ENCODE assay signal across 8 cellular contexts in genomic region chr9:105447814-105448812, GRCh38. TPM values are rescaled to one million over a fixed set of nuclear protein-coding genes. Genes with fewer than 3 reads are reported as not detected.
DNase-seq lines count a peak whose midpoint lies in the region; ATAC-seq and TF ChIP-seq lines count a peak whose summit lies in the region.

TSS of gene FSD1L (plus strand) at chr9:105448034. CDS start at chr9:105448221, 187 bp downstream.

- TF ChIP-seq CTCF in uterus (IDR thresholded peaks at IDR 0.05) = peak in 2 of 4 experiments; percentile 37 to 47

- ATAC-seq in GM18498 (IDR thresholded peaks at IDR 0.05; ENCODE audit: unreplicated experiment) = peak; percentile 95
- peak; percentile 90 for ATAC-seq in HG02870 (IDR thresholded peaks at IDR 0.05; ENCODE audit: unreplicated experiment)
- peak; percentile 98 to 99 for ATAC-seq in right cardiac atrium

- H3K27ac ChIP-seq in right cardiac atrium (ENCODE audit: low read length) (peak within 1 kb of the TSS; percentile 10), uterus (peak within 1 kb of the TSS; percentile 79)

- H3K4me3 ChIP-seq in right cardiac atrium (ENCODE audit: low read length) = peak within 1 kb of the TSS; percentile 89
- H3K4me3 ChIP-seq in uterus = peak within 1 kb of the TSS; percentile 67 to 79

- peak; percentile 24 to 58 for TF ChIP-seq POLR2A in uterus (IDR thresholded peaks at IDR 0.05)

- DNase-seq in NCI-H1436 treated with DMSO at 0.1 percent for 48 hours (lab: John Stamatoyannopoulos, UW) (peak; percentile 48), T-helper 1 cell (peak; percentile 55 to 88 (median 60)), amygdala (lab: John Stamatoyannopoulos, UW) (peak; percentile 44 to 96 (median 88)), right cardiac atrium (peak; percentile 95 to 98 (median 97)), putamen (ENCODE audit: low spot score) (peak; percentile 94), uterus (peak; percentile 90 to 91)

- H3K27me3 ChIP-seq in right cardiac atrium (ENCODE audit: control insufficient read depth, insufficient read depth) = no peaks in the 10 kb centered on the region
- no peaks in the 10 kb centered on the region for H3K27me3 ChIP-seq in uterus

- H3K4me1 ChIP-seq in right cardiac atrium (ENCODE audit: control insufficient read depth, insufficient read depth, low read length) (no peaks in the 10 kb centered on the region), uterus (no peaks in the 10 kb centered on the region)

- under 1% methylated on average over 87 of the region's 87 CpGs for WGBS in right cardiac atrium

- H3K9me3 ChIP-seq in right cardiac atrium (ENCODE audit: control insufficient read depth, low read length) (no peaks in the 10 kb centered on the region), uterus (no peaks in the 10 kb centered on the region)

- H3K36me3 ChIP-seq in uterus = no peaks in the 10 kb centered on the region

- intact Hi-C loops in right cardiac atrium (cut with DNase I) (no loop called here), uterus (cut with DNase I; ENCODE audit: low total_unique reads) (no loop called here)

RNA-seq across cellular contexts. Expression of gene FSD1L, which starts in this region (rescaled TPM):
- 1 to 10 TPM; 2.9 to 5.3 (median 3.8) TPM for total RNA-seq in right cardiac atrium
- polyA plus RNA-seq in right cardiac atrium = 1.0 TPM
- total RNA-seq in uterus = 10 to 100 TPM in 1 of 4 donors, 1 to 10 TPM in 3; 1.8 to 19.1 (median 8.3) TPM

Comparison
In these comparisons a context has a peak if more than half of its experiments do, and no peak if none do; other contexts are left out.
1. Peak in every context shown above with its lines: DNase-seq, ATAC-seq, H3K4me3 ChIP-seq and H3K27ac ChIP-seq.